Comparison of ENCODE assay signal across 18 cellular contexts in genomic region chr5:5342784-5343183, GRCh38.
DNase-seq lines count a peak whose midpoint lies in the region; TF ChIP-seq lines count a peak whose summit lies in the region.
"Had no signal": no experiment of that assay in that cellular context is flagged by ENCODE, and none has a peak within 500 bp of the region (broad histone marks: within the 10 kb centered on the region; RNA-seq: fewer than 3 reads in every experiment).

No MANE protein-coding gene starts in this region.

- H2AFZ ChIP-seq in mesenchymal stem cell (ENCODE audit: low read depth, low read length), result no peak overlapping the region

- H3K9ac ChIP-seq in BLaER1 treated with 17β-estradiol and CSF1 and Interleukin-3, amounts not matched to agents 10 nM and 100 nM, result no peak overlapping the region
- H3K9ac ChIP-seq in mesenchymal stem cell (ENCODE audit: low read length), result no peak overlapping the region

- intact Hi-C loops in transverse colon (cut with DNase I; ENCODE audit: low total_unique reads), result no loop called here

- H3K36me3 ChIP-seq in BLaER1 treated with 17β-estradiol and CSF1 and Interleukin-3, amounts not matched to agents 10 nM and 100 nM, result no peaks in the 10 kb centered on the region
- H3K36me3 ChIP-seq in mesenchymal stem cell (ENCODE audit: control insufficient read depth in 1 of 2, insufficient read depth in 2 of 2, low read depth in 1 of 2, low read length in 2 of 2) (no peaks in the 10 kb centered on the region), transverse colon (no peaks in the 10 kb centered on the region)
- H3K36me3 ChIP-seq: BE2C, ovary had no signal

- H4K8ac ChIP-seq in mesenchymal stem cell (ENCODE audit: low read length), result no peak overlapping the region

- no peak overlapping the region for H3K4me3 ChIP-seq in BLaER1 treated with 17β-estradiol and CSF1 and Interleukin-3, amounts not matched to agents 10 nM and 100 nM
- H3K4me3 ChIP-seq in cardiac fibroblast (replicated peaks in 1 of 2; ENCODE audit: low read depth in 2 of 2, low read length in 2 of 2) (no peak overlapping the region), mesenchymal stem cell (ENCODE audit: insufficient read depth in 1 of 2, low read depth in 1 of 2, low read length in 2 of 2) (no peak overlapping the region), transverse colon (no peak overlapping the region)
- H3K4me3 ChIP-seq: dorsolateral prefrontal cortex, ovary, testis had no signal

- no peak overlapping the region for H2AK5ac ChIP-seq in mesenchymal stem cell (ENCODE audit: low read length, severe bottlenecking)

- no peak overlapping the region for H3K4ac ChIP-seq in mesenchymal stem cell (ENCODE audit: low read depth in 1 of 2, low read length in 2 of 2)

- no peak for TF ChIP-seq EP300 in transverse colon (IDR thresholded peaks at IDR 0.05; ENCODE audit: low read depth)

- no peak overlapping the region for H2BK5ac ChIP-seq in mesenchymal stem cell (ENCODE audit: low read depth, low read length, poor library complexity, severe bottlenecking)

- H3K4me1 ChIP-seq in BLaER1 treated with 17β-estradiol and CSF1 and Interleukin-3, amounts not matched to agents 10 nM and 100 nM, result peaks cover under 1 to 54% (median 48%) of the 10 kb centered on the region in 10 experiments; a peak in 19 of 20 replicates
- peaks cover 11% of the 10 kb centered on the region for H3K4me1 ChIP-seq in mesenchymal stem cell (ENCODE audit: control insufficient read depth, insufficient read depth, low read depth, low read length)
- no peaks in the 10 kb centered on the region for H3K4me1 ChIP-seq in transverse colon

- no peak overlapping the region for H2BK15ac ChIP-seq in mesenchymal stem cell (ENCODE audit: low read depth, poor library complexity, severe bottlenecking)

- in situ Hi-C loops in transverse colon (cut with MboI; ENCODE audit: low pct_ligation_motif_present in 1 of 4, low pct_unique_long_range_greater_than_20kb in 1 of 4, low sequenced_read_pairs in 3 of 4), result no loop called here

- no peak overlapping the region for H3K14ac ChIP-seq in mesenchymal stem cell (ENCODE audit: low read length in 2 of 2)

- no peak overlapping the region for H2BK120ac ChIP-seq in mesenchymal stem cell (ENCODE audit: low read depth, low read length)

- H3K23ac ChIP-seq in mesenchymal stem cell (ENCODE audit: low read length in 2 of 2), result no peak overlapping the region

- H4K91ac ChIP-seq in mesenchymal stem cell (ENCODE audit: low read length), result no peak overlapping the region

- H3K27ac ChIP-seq in BLaER1 treated with 17β-estradiol and CSF1 and Interleukin-3, amounts not matched to agents 10 nM and 100 nM, result peak overlapping the region in 1 of 11 experiments; percentile 35; a peak in 1 of 22 replicates
- H3K27ac ChIP-seq in mesenchymal stem cell (ENCODE audit: low read length, poor library complexity, severe bottlenecking) (no peak overlapping the region), transverse colon (no peak overlapping the region)
- H3K27ac ChIP-seq: dorsolateral prefrontal cortex, ovary, testis had no signal

- DNase-seq in MV-4-11 (lab: John Stamatoyannopoulos, UW) (peak; percentile 8), cardiac fibroblast (ENCODE audit: low read depth in 2 of 2) (peak; percentile 29 to 31), mesenchymal stem cell (peak; percentile 56), transverse colon (no peak), NCI-H510A (lab: John Stamatoyannopoulos, UW) (no peak), NCI-H748 treated with DMSO at 0.1 percent for 48 hours (lab: John Stamatoyannopoulos, UW) (no peak), KG1 (lab: John Stamatoyannopoulos, UW) (no peak)
- DNase-seq: activated gamma-delta T cell treated with Interleukin-2 at 50 U/mL for 16 hours; aorta; dorsolateral prefrontal cortex; hippocampal formation; NCI-H1092 treated with DMSO at 0.1 percent for 48 hours; ovary; stimulated activated CD4-positive, alpha-beta T cell treated with anti-CD3 and anti-CD28 coated beads, Interleukin-4, amount 100 ng/mL, for 4 hours; T-helper 17 cell; testis had no signal

- TF ChIP-seq CTCF in cardiac fibroblast (IDR thresholded peaks at IDR 0.05; ENCODE audit: low read depth, low read length) (no peak), transverse colon (IDR thresholded peaks at IDR 0.05) (no peak)

- TF ChIP-seq POLR2A in transverse colon (IDR thresholded peaks at IDR 0.05), result no peak

- no peaks in the 10 kb centered on the region for H3K27me3 ChIP-seq in BLaER1 treated with 17β-estradiol and CSF1 and Interleukin-3, amounts not matched to agents 10 nM and 100 nM
- H3K27me3 ChIP-seq in mesenchymal stem cell (ENCODE audit: control insufficient read depth in 1 of 2, insufficient read depth in 1 of 2, low read length in 2 of 2) (no peaks in the 10 kb centered on the region), transverse colon (no peaks in the 10 kb centered on the region)
- H3K27me3 ChIP-seq: BE2C, dorsolateral prefrontal cortex, ovary, testis had no signal

- H3K4me2 ChIP-seq in BLaER1 treated with 17β-estradiol and CSF1 and Interleukin-3, amounts not matched to agents 10 nM and 100 nM, result peak overlapping the region in 7 of 11 experiments; percentile 51 to 77 (median 70); a peak in 13 of 22 replicates
- no peak overlapping the region for H3K4me2 ChIP-seq in mesenchymal stem cell (ENCODE audit: low read length, poor library complexity, severe bottlenecking)

- H3K18ac ChIP-seq in mesenchymal stem cell (ENCODE audit: low read depth in 1 of 2, low read length in 2 of 2), result no peak overlapping the region

- no peaks in the 10 kb centered on the region for H4K20me1 ChIP-seq in BLaER1 treated with 17β-estradiol and CSF1 and Interleukin-3, amounts not matched to agents 10 nM and 100 nM

- H3K79me1 ChIP-seq in mesenchymal stem cell (replicated peaks; ENCODE audit: low read length, poor library complexity, severe bottlenecking), result no peaks in the 10 kb centered on the region

- H3K9me3 ChIP-seq in BLaER1 treated with 17β-estradiol and CSF1 and Interleukin-3, amounts not matched to agents 10 nM and 100 nM (replicated peaks in 1 of 11), result peaks cover 0 to 32% (median 0%) of the 10 kb centered on the region in 11 experiments; a peak in 8 of 22 replicates
- H3K9me3 ChIP-seq in mesenchymal stem cell (ENCODE audit: control insufficient read depth, low read length) (no peaks in the 10 kb centered on the region), transverse colon (no peaks in the 10 kb centered on the region)
- H3K9me3 ChIP-seq: BE2C, ovary, testis had no signal

- no peak overlapping the region for H2BK12ac ChIP-seq in mesenchymal stem cell (ENCODE audit: low read length in 2 of 2)

Comparison
In these comparisons a context has a peak if more than half of its experiments do, and no peak if none do; other contexts are left out.
1. DNase-seq: peak in MV-4-11 (single experiment), cardiac fibroblast (2 of 2) and mesenchymal stem cell (single experiment); none in transverse colon (single experiment), NCI-H510A (single experiment), NCI-H748 treated with DMSO at 0.1 percent for 48 hours (single experiment) and KG1 (single experiment).